Comparison of ENCODE assay signal across 15 cellular contexts in genomic region chr5:3596261-3596825, GRCh38. TPM values are rescaled to one million over a fixed set of nuclear protein-coding genes. Genes with fewer than 3 reads are reported as not detected.
A peak's percentile ranks its signal among the peaks of the same experiment; 100 is the strongest.
DNase-seq lines count a peak whose midpoint lies in the region; ATAC-seq and TF ChIP-seq lines count a peak whose summit lies in the region.
"Had no signal": no experiment of that assay in that cellular context is flagged by ENCODE, and none has a peak within 500 bp of the region (broad histone marks: within the 10 kb centered on the region; RNA-seq: fewer than 3 reads in every experiment).

No MANE protein-coding gene starts in this region.

- peak overlapping the region; percentile 96 for H3K4me2 ChIP-seq in BLaER1

- TF ChIP-seq CTCF in epithelial cell of esophagus (IDR thresholded peaks at IDR 0.05; ENCODE audit: insufficient read depth, low read depth, low read length, missing control alignments) = no peak
- TF ChIP-seq CTCF in nephron progenitor cell (IDR thresholded peaks at IDR 0.05) = no peak
- TF ChIP-seq CTCF in endothelial cell (IDR thresholded peaks at IDR 0.05; ENCODE audit: unreplicated experiment) = no peak

- peaks cover 3% of the 10 kb centered on the region for H3K9me3 ChIP-seq in BLaER1

- H3K4me1 Mint-ChIP-seq in nephron progenitor cell = peaks cover 45% of the 10 kb centered on the region
- H3K4me1 Mint-ChIP-seq in endothelial cell (ENCODE audit: unreplicated experiment) = peaks cover 8% of the 10 kb centered on the region
- H3K4me1 Mint-ChIP-seq: CD14-positive monocyte had no signal

- peaks cover 19% of the 10 kb centered on the region for H3K4me1 ChIP-seq in BLaER1

- DNase-seq in M059J (ENCODE audit: low read depth) (peak; percentile 37), epithelial cell of esophagus (ENCODE audit: low read depth) (peak; percentile 62), nephron progenitor cell (peak; percentile 54), endothelial cell (ENCODE audit: low spot score) (no peak), HUDEP-2 (lab: John Stamatoyannopoulos, UW; ENCODE audit: unreplicated experiment in 76 of 76) (no peak), Kasumi-1 (lab: John Stamatoyannopoulos, UW) (no peak)
- DNase-seq: activated CD8-positive, alpha-beta T cell treated with anti-CD3 and anti-CD28 coated beads, Interleukin-2, amount 10 ng/mL, durations not matched to agents 7 days and 5 days; HFFc6; small intestine; stimulated activated CD8-positive, alpha-beta memory T cell treated with anti-CD3 and anti-CD28 coated beads, Interleukin-4, amount 100 ng/mL, for 48 hours had no signal

- H3K36me3 ChIP-seq in BLaER1 = peaks cover 25% of the 10 kb centered on the region

- peak overlapping the region; percentile 95 for H3K9ac ChIP-seq in BLaER1

- peak overlapping the region; percentile 78 for H3K4me3 Mint-ChIP-seq in nephron progenitor cell
- no peak overlapping the region for H3K4me3 Mint-ChIP-seq in endothelial cell (ENCODE audit: unreplicated experiment)
- H3K4me3 Mint-ChIP-seq: activated CD8-positive, alpha-beta T cell treated with anti-CD3 and anti-CD28 coated beads, Interleukin-2, amount 10 ng/mL, durations not matched to agents 7 days and 5 days; HFFc6; memory B cell had no signal

- peak overlapping the region; percentile 82 for H3K4me3 ChIP-seq in BLaER1
- H3K4me3 ChIP-seq in epithelial cell of esophagus (ENCODE audit: low read length) = peak overlapping the region; percentile 73

- H3K36me3 Mint-ChIP-seq in nephron progenitor cell (ENCODE audit: low read depth) (no peaks in the 10 kb centered on the region), endothelial cell (ENCODE audit: low read depth, unreplicated experiment) (peaks cover 3% of the 10 kb centered on the region)
- H3K36me3 Mint-ChIP-seq: memory B cell had no signal

- H3K27ac ChIP-seq in BLaER1 = peak overlapping the region; percentile 94

- peaks cover 86% of the 10 kb centered on the region for H4K20me1 ChIP-seq in BLaER1

- peaks cover 6% of the 10 kb centered on the region for H3K9me3 Mint-ChIP-seq in nephron progenitor cell
- peaks cover 6% of the 10 kb centered on the region for H3K9me3 Mint-ChIP-seq in endothelial cell (ENCODE audit: unreplicated experiment)

- H3K27me3 ChIP-seq in BLaER1 = peaks cover 100% of the 10 kb centered on the region

- ATAC-seq in GM18868 (IDR thresholded peaks at IDR 0.05; ENCODE audit: unreplicated experiment) = no peak
- ATAC-seq: activated CD8-positive, alpha-beta T cell treated with anti-CD3 and anti-CD28 coated beads, Interleukin-2, amount 10 ng/mL, durations not matched to agents 7 days and 5 days had no signal

- H3K27ac Mint-ChIP-seq in nephron progenitor cell = peak overlapping the region; percentile 57
- no peak overlapping the region for H3K27ac Mint-ChIP-seq in endothelial cell (ENCODE audit: unreplicated experiment)
- H3K27ac Mint-ChIP-seq: CD14-positive monocyte, HFFc6, memory B cell had no signal

- peaks cover 95% of the 10 kb centered on the region for H3K27me3 Mint-ChIP-seq in nephron progenitor cell (ENCODE audit: low read depth, poor library complexity)
- H3K27me3 Mint-ChIP-seq in endothelial cell (ENCODE audit: unreplicated experiment) = peaks cover 34% of the 10 kb centered on the region

RNA-seq across cellular contexts. Expression of gene IRX1, which starts 0.7 kb away (rescaled TPM):
- total RNA-seq in M059J (2014; rRNA removed; shearing (Covaris generic)) = 9.3 and 23.8 TPM in 2 replicates
- total RNA-seq in endothelial cell (ENCODE audit: unreplicated experiment) = not detected
- total RNA-seq: activated CD8-positive, alpha-beta T cell treated with anti-CD3 and anti-CD28 coated beads, Interleukin-2, amount 10 ng/mL, durations not matched to agents 7 days and 5 days; fibroblast of lung; HFFc6 had no signal

Comparison
In these comparisons a context has a peak if more than half of its experiments do, and no peak if none do; other contexts are left out.
1. DNase-seq: peak in M059J (single experiment), epithelial cell of esophagus (single experiment) and nephron progenitor cell (single experiment); none in endothelial cell (single experiment), HUDEP-2 (0 of 76) and Kasumi-1 (0 of 2).